8 cellular contexts compared by ENCODE assay signal in the genomic region with DNA sequence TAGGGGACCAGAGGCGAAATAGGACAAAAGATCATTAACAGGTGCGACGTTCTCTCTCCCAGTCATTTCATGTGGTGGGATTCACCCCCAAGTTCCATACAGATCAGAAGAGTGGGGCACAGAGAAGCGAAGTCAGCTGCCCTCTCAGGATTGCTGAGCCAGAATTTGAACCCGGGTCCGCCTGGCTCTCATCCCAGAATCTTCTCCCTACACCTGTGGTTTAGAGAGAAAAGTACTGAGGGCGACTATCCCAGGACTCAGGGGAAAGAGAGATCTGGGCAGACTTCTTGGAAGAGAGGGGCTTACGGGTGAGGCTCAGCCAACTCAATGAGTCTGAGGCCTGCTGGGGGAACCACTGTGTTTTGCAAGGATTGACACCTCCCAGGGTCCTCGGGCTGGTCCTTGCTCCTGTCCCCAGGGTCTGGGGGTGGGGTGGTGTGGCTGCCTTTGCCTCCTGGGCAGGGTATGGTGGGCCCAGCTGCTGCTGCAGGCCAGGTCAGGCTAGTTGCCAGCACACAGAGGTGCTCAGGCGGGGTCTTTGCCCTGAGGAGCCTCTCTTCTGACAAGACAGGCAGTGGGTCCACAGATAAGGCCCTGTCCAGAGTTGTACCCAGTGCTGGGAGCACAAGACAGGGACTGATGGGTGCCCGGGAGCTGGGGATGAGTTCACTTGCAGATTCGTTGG. TPM values are rescaled to one million over a fixed set of nuclear protein-coding genes. Genes with fewer than 3 reads are reported as not detected.
DNase-seq lines count a peak whose midpoint lies in the region; ATAC-seq, FAIRE-seq and TF ChIP-seq lines count a peak whose summit lies in the region.

No MANE protein-coding gene starts in this region.

- H2BK15ac ChIP-seq in H1 (ENCODE audit: low read length): no peak overlapping the region

- H3K36me3 ChIP-seq in BLaER1: no peaks in the 10 kb centered on the region
- H3K36me3 ChIP-seq in Loucy (ENCODE audit: insufficient read depth, low read length): no peaks in the 10 kb centered on the region
- H3K36me3 ChIP-seq in H1 (ENCODE audit: control insufficient read depth in 2 of 4, insufficient read depth in 4 of 4, low read length in 3 of 4): no peaks in the 10 kb centered on the region

- peak overlapping the region; percentile 65; the same call in 1 of the 2 replicates for H3K9ac ChIP-seq in BLaER1
- H3K9ac ChIP-seq in Loucy (ENCODE audit: low read depth, low read length, poor library complexity, severe bottlenecking): peak overlapping the region; percentile 75
- peak overlapping the region in 1 of 4 experiments; percentile 33; a peak in 2 of 7 replicates for H3K9ac ChIP-seq in H1 (replicated peaks in 1 of 4; ENCODE audit: extremely low read depth in 1 of 4, low read depth in 3 of 4, low read length in 3 of 4)

- peak overlapping the region; percentile 87 for H3K4me3 Mint-ChIP-seq in nephron progenitor cell

- H3K4me3 ChIP-seq in BLaER1 (peak overlapping the region; percentile 76), Loucy (ENCODE audit: low read length, poor library complexity, severe bottlenecking) (peak overlapping the region; percentile 87), H1 (ENCODE audit: extremely low read depth in 1 of 4, insufficient read depth in 2 of 4, low read depth in 3 of 4, low read length in 4 of 4) (peak overlapping the region; percentile 35 to 89 (median 50); a peak in 5 of 8 replicates)

- H3K27ac ChIP-seq in BLaER1 (no peak overlapping the region), H1 (ENCODE audit: low read depth, low read length) (no peak overlapping the region)

- 85% methylated on average over 11 of the region's 12 CpGs; no CpG with 5 or more reads in 1 of the 2 experiments for WGBS in H1 (ENCODE audit: extremely low coverage in 1 of 2, insufficient coverage in 1 of 2, insufficient read length in 1 of 2, insufficient replicate concordance in 2 of 2, low coverage in 1 of 2, low lambda C conversion rate in 2 of 2, missing lambda C conversion rate in 1 of 2), 2 experiments

- POLR2A ChIA-PET in H1 (lab: Charles Lee; ENCODE audit: partially characterized antibody): no interaction called here

- no peak for ATAC-seq in GM18909 (IDR thresholded peaks at IDR 0.05; ENCODE audit: poor library complexity, unreplicated experiment)

- H3K9me3 ChIP-seq in BLaER1 (no peaks in the 10 kb centered on the region), Loucy (ENCODE audit: insufficient read depth, low read depth, low read length) (no peaks in the 10 kb centered on the region), H1 (ENCODE audit: insufficient read depth in 2 of 2, low read depth in 1 of 2, low read length in 1 of 2) (no peaks in the 10 kb centered on the region)

- no peaks in the 10 kb centered on the region for H3F3A ChIP-seq in Loucy (ENCODE audit: low read depth)

- H3K23ac ChIP-seq in H1 (ENCODE audit: insufficient read length): no peak overlapping the region

- TF ChIP-seq POLR2A in H1 (IDR thresholded peaks at IDR 0.05; ENCODE audit: control extremely low read depth in 1 of 2, low read depth in 2 of 2, low read length in 2 of 2): no peak

- CTCF ChIA-PET in H1 (lab: Charles Lee; ENCODE audit: partially characterized antibody): interaction anchor here (1.2 to 2.1 kb wide), 3 partner anchors 23 to 45 kb away, joined by 5 to 9 read pairs (median 7); no protein-coding TSS in a partner anchor

- H3K14ac ChIP-seq in H1 (ENCODE audit: insufficient read length): no peak overlapping the region

- H3K9me3 Mint-ChIP-seq in nephron progenitor cell: no peaks in the 10 kb centered on the region

- no peak for FAIRE-seq in H1 (lab: Jason Lieb, UNC)

- H3K9me2 ChIP-seq in Loucy (replicated peaks; ENCODE audit: low read depth, low read length): no peaks in the 10 kb centered on the region

- no peak overlapping the region for H4K8ac ChIP-seq in H1 (ENCODE audit: extremely low read depth, insufficient read depth, low read length)

- no peak overlapping the region for H4K5ac ChIP-seq in H1 (ENCODE audit: insufficient read length, low read depth, low read length)

- peaks cover 6% of the 10 kb centered on the region for H3K27me3 Mint-ChIP-seq in nephron progenitor cell (ENCODE audit: low read depth, poor library complexity)

- peaks cover 13% of the 10 kb centered on the region for H3K23me2 ChIP-seq in H1 (ENCODE audit: low read depth, low read length)

- H3K18ac ChIP-seq in H1 (ENCODE audit: extremely low read depth, low read length): peak overlapping the region; percentile 78; the same call in 1 of the 2 replicates

- peak overlapping the region; percentile 84 for H3K27ac Mint-ChIP-seq in nephron progenitor cell

- H4K91ac ChIP-seq in H1 (replicated peaks; ENCODE audit: insufficient read length, low read length): peak overlapping the region; percentile 20

- H4K20me1 ChIP-seq in BLaER1: peaks cover 18% of the 10 kb centered on the region
- H4K20me1 ChIP-seq in Loucy (ENCODE audit: insufficient read depth, low read length, poor library complexity, severe bottlenecking): peaks cover 7% of the 10 kb centered on the region
- peaks cover 0 to 2% of the 10 kb centered on the region in 2 experiments for H4K20me1 ChIP-seq in H1 (replicated peaks in 1 of 2; ENCODE audit: control insufficient read depth in 1 of 2, insufficient read depth in 2 of 2, low read length in 2 of 2)

- TF ChIP-seq EP300 in H1 (IDR thresholded peaks at IDR 0.05; ENCODE audit: borderline replicate concordance in 1 of 2, low read depth in 2 of 2, low read length in 2 of 2): no peak

- peak overlapping the region; percentile 99 for H3K4me2 ChIP-seq in BLaER1
- peak overlapping the region; percentile 92 for H3K4me2 ChIP-seq in Loucy (ENCODE audit: low read depth, low read length, poor library complexity, severe bottlenecking)
- H3K4me2 ChIP-seq in H1 (ENCODE audit: insufficient read depth in 1 of 2, low read depth in 2 of 2, low read length in 2 of 2): peak overlapping the region; percentile 90 to 97

- peak overlapping the region; percentile 40; the same call in 1 of the 2 replicates for H2AK5ac ChIP-seq in H1 (ENCODE audit: low read depth, low read length)

- no peak overlapping the region for H2BK12ac ChIP-seq in H1 (ENCODE audit: low read depth, low read length)

- H3K4me1 ChIP-seq in BLaER1: peaks cover 64% of the 10 kb centered on the region
- H3K4me1 ChIP-seq in Loucy (ENCODE audit: insufficient read depth, low read length, poor library complexity, severe bottlenecking): peaks cover 60% of the 10 kb centered on the region
- H3K4me1 ChIP-seq in H1 (replicated peaks in 1 of 4; ENCODE audit: control insufficient read depth in 3 of 4, insufficient read depth in 4 of 4, low read length in 3 of 4): peaks cover 0 to 7% (median under 1%) of the 10 kb centered on the region in 4 experiments; a peak in 5 of 7 replicates

- DNase-seq in H1 (ENCODE audit: low read depth in 1 of 2, low spot score in 2 of 2): no peak
- no peak for DNase-seq in nephron progenitor cell
- DNase-seq in COLO829 (ENCODE audit: low spot score): no peak
- no peak for DNase-seq in ureter (ENCODE audit: low spot score)
- no peak for DNase-seq in stimulated activated CD4-positive, alpha-beta T cell treated with anti-CD3 and anti-CD28 coated beads, Interleukin-1b, Interleukin-23, amount 100 ng/mL, for 48 hours

- no peak overlapping the region; the same call in 1 of the 2 replicates for H2BK5ac ChIP-seq in H1 (ENCODE audit: low read depth, low read length)

- no peak for TF ChIP-seq CTCF in Loucy (conservative IDR thresholded peaks at IDR 0.05; ENCODE audit: low read length)
- no peak for TF ChIP-seq CTCF in H1 (IDR thresholded peaks at IDR 0.05; ENCODE audit: control extremely low read depth in 1 of 3, insufficient read depth in 1 of 3, low read depth in 1 of 3, low read length in 3 of 3)
- TF ChIP-seq CTCF in nephron progenitor cell (IDR thresholded peaks at IDR 0.05): no peak

- H3K4me1 Mint-ChIP-seq in nephron progenitor cell: peaks cover 56% of the 10 kb centered on the region

- H2BK20ac ChIP-seq in H1 (ENCODE audit: low read length): no peak overlapping the region

- H2BK120ac ChIP-seq in H1 (replicated peaks; ENCODE audit: low read depth, low read length): no peak overlapping the region

- no peak overlapping the region for H3K4ac ChIP-seq in H1 (replicated peaks; ENCODE audit: insufficient read length, low read depth, low read length)

- H2AFZ ChIP-seq in Loucy (ENCODE audit: low read length) (no peak overlapping the region), H1 (ENCODE audit: low read length) (no peak overlapping the region)

- H3K27me3 ChIP-seq in BLaER1: peaks cover 14% of the 10 kb centered on the region; the same call in 1 of the 2 replicates
- no peaks in the 10 kb centered on the region for H3K27me3 ChIP-seq in Loucy (ENCODE audit: insufficient read depth, low read length, poor library complexity, severe bottlenecking)
- peaks cover 0 to 3% (median 0%) of the 10 kb centered on the region in 4 experiments; a peak in 3 of 7 replicates for H3K27me3 ChIP-seq in H1 (replicated peaks in 1 of 4; ENCODE audit: control insufficient read depth in 3 of 4, extremely low read depth in 1 of 4, insufficient read depth in 3 of 4, low read length in 3 of 4)

- no peaks in the 10 kb centered on the region; the same call in 1 of the 2 replicates for H3K79me1 ChIP-seq in H1 (ENCODE audit: low read depth, low read length)

- H3K56ac ChIP-seq in H1 (replicated peaks; ENCODE audit: insufficient read length, low read depth, low read length): no peak overlapping the region

- H3K36me3 Mint-ChIP-seq in nephron progenitor cell (ENCODE audit: low read depth): no peaks in the 10 kb centered on the region

- H3K79me2 ChIP-seq in Loucy (ENCODE audit: insufficient read depth, low read length) (peaks cover 29% of the 10 kb centered on the region), H1 (ENCODE audit: control insufficient read depth in 1 of 2, insufficient read depth in 2 of 2, low read length in 2 of 2) (no peaks in the 10 kb centered on the region)

- no peak for TF ChIP-seq RAD21 in H1 (IDR thresholded peaks at IDR 0.05 in 1 of 2, conservative IDR thresholded peaks at IDR 0.05 in 1 of 2; ENCODE audit: low read depth in 2 of 2, low read length in 2 of 2)

RNA-seq across cellular contexts. Expression of gene CAPN5, which starts 1.1 kb away (rescaled TPM):
- total RNA-seq in H1 (2021; fragmentation: NEBNext Ultra II Directional; extraction: Animal tissue kit (Norgen Biotek cat#: 25700)): 22.4 and 22.6 TPM in 2 replicates
- polyA plus RNA-seq in H1 (2011; rRNA removed): 21.5 and 26.9 TPM in 2 replicates
- 15.4 TPM for polyA plus RNA-seq in H1 (2011; cell fraction: cytosol; rRNA removed)
- 32.7 TPM for polyA plus RNA-seq in H1 (2011; cell fraction: nucleus; rRNA removed)
- polyA plus RNA-seq in H1 (2012, experiment 1 of 2): 10.3 to 18.4 TPM (median 16.8 TPM) in 4 replicates
- 14.6 TPM for polyA plus RNA-seq in H1 (2012, experiment 2 of 2)
- polyA plus RNA-seq in H1 (2013, experiment 1 of 2): 16.3 TPM
- 16.6 TPM for polyA plus RNA-seq in H1 (2013, experiment 2 of 2)
- 15.2 and 16.7 TPM in 2 replicates for polyA minus RNA-seq in H1 (2011; rRNA and poly(A)+ RNA removed)
- polyA minus RNA-seq in H1 (2011; cell fraction: cytosol; rRNA and poly(A)+ RNA removed): 10.2 TPM
- 11.1 TPM for polyA minus RNA-seq in H1 (2011; cell fraction: nucleus; rRNA and poly(A)+ RNA removed)
- total RNA-seq in ureter: 143 TPM

RNA-seq across cellular contexts. Expression of gene B3GNT6, which starts 33.7 kb away (rescaled TPM):
- total RNA-seq in H1 (2021; fragmentation: NEBNext Ultra II Directional; extraction: Animal tissue kit (Norgen Biotek cat#: 25700)): not detected in 2 replicates
- polyA plus RNA-seq in H1 (2011; rRNA removed): 0.02 TPM in 1 of 2 replicates, not detected in the other
- not detected for polyA plus RNA-seq in H1 (2011; cell fraction: cytosol; rRNA removed)
- polyA plus RNA-seq in H1 (2011; cell fraction: nucleus; rRNA removed): not detected
- not detected in 4 replicates for polyA plus RNA-seq in H1 (2012, experiment 1 of 2)
- not detected for polyA plus RNA-seq in H1 (2012, experiment 2 of 2)
- not detected for polyA plus RNA-seq in H1 (2013, experiment 1 of 2)
- not detected for polyA plus RNA-seq in H1 (2013, experiment 2 of 2)
- polyA minus RNA-seq in H1 (2011; rRNA and poly(A)+ RNA removed): 0.06 TPM in 1 of 2 replicates, not detected in the other
- not detected for polyA minus RNA-seq in H1 (2011; cell fraction: cytosol; rRNA and poly(A)+ RNA removed)
- not detected for polyA minus RNA-seq in H1 (2011; cell fraction: nucleus; rRNA and poly(A)+ RNA removed)
- not detected for total RNA-seq in ureter

RNA-seq across cellular contexts. Expression of gene OMP, which starts 34.7 kb away (rescaled TPM):
- 0.75 TPM in 1 of 2 replicates, not detected in the other for total RNA-seq in H1 (2021; fragmentation: NEBNext Ultra II Directional; extraction: Animal tissue kit (Norgen Biotek cat#: 25700))
- not detected in 2 replicates for polyA plus RNA-seq in H1 (2011; rRNA removed)
- not detected for polyA plus RNA-seq in H1 (2011; cell fraction: cytosol; rRNA removed)
- polyA plus RNA-seq in H1 (2011; cell fraction: nucleus; rRNA removed): 1.3 TPM
- polyA plus RNA-seq in H1 (2012, experiment 1 of 2): not detected in 4 replicates
- polyA plus RNA-seq in H1 (2012, experiment 2 of 2): not detected
- polyA plus RNA-seq in H1 (2013, experiment 1 of 2): not detected
- polyA plus RNA-seq in H1 (2013, experiment 2 of 2): not detected
- 1.0 TPM in 1 of 2 replicates, not detected in the other for polyA minus RNA-seq in H1 (2011; rRNA and poly(A)+ RNA removed)
- polyA minus RNA-seq in H1 (2011; cell fraction: cytosol; rRNA and poly(A)+ RNA removed): not detected
- polyA minus RNA-seq in H1 (2011; cell fraction: nucleus; rRNA and poly(A)+ RNA removed): 2.4 TPM
- total RNA-seq in ureter: 9.6 TPM
